In genomic region chr10:120067427-120067826, GRCh38 we compare ENCODE assay signal across 17 cellular contexts.
"Had no signal": no experiment of that assay in that cellular context is flagged by ENCODE, and none has a peak within 500 bp of the region (broad histone marks: within the 10 kb centered on the region; RNA-seq: fewer than 3 reads in every experiment).

No MANE protein-coding gene starts in this region.

- H3K27ac ChIP-seq: stomach, suprapubic skin, testis, thoracic aorta, thyroid gland, tibial artery, tibial nerve, transverse colon, upper lobe of left lung, upper lobe of right lung, uterus, vagina had no signal

- H3K4me1 ChIP-seq: stomach, suprapubic skin, testis, thyroid gland, tibial artery, tibial nerve, transverse colon, upper lobe of left lung, upper lobe of right lung, uterus, vagina had no signal

- ATAC-seq: stimulated activated effector memory CD8-positive, alpha-beta T cell treated with anti-CD3 and anti-CD28 coated beads, Interleukin-12 subunit alpha, Interleukin-12 subunit beta, amount 100 ng/mL, for 72 hours; stimulated activated memory B cell treated with anti-CD40 and anti-IgM and Interleukin-4, amounts not matched to agents 10 μg/mL and 1 μg/mL and 100 μg/mL, for 72 hours; stimulated activated naive B cell treated with anti-CD40 and anti-IgM and Interleukin-4, amounts not matched to agents 10 μg/mL and 1 μg/mL and 100 μg/mL, for 72 hours; stimulated activated naive CD8-positive, alpha-beta T cell treated with anti-CD3 and anti-CD28 coated beads, Interleukin-15, amount 100 ng/mL, for 72 hours; stimulated activated naive CD8-positive, alpha-beta T cell treated with anti-CD3 and anti-CD28 coated beads, Interleukin-15, Interleukin-2, amounts not matched to agents 100 U/mL and 50 U/mL, for 24 hours; upper lobe of right lung had no signal

- H3K9me3 ChIP-seq: suprapubic skin, testis, thoracic aorta, thyroid gland, tibial artery, transverse colon, upper lobe of left lung, upper lobe of right lung, uterus, vagina had no signal

- H3K4me3 ChIP-seq: stomach, suprapubic skin, testis, thoracic aorta, thyroid gland, tibial artery, tibial nerve, transverse colon, upper lobe of left lung, upper lobe of right lung, uterus, vagina had no signal

- H3K36me3 ChIP-seq: stomach, suprapubic skin, thoracic aorta, thyroid gland, tibial artery, tibial nerve, transverse colon, upper lobe of left lung, upper lobe of right lung, uterus, vagina had no signal
